Comparison of ENCODE assay signal across 13 cellular contexts in the genomic region with DNA sequence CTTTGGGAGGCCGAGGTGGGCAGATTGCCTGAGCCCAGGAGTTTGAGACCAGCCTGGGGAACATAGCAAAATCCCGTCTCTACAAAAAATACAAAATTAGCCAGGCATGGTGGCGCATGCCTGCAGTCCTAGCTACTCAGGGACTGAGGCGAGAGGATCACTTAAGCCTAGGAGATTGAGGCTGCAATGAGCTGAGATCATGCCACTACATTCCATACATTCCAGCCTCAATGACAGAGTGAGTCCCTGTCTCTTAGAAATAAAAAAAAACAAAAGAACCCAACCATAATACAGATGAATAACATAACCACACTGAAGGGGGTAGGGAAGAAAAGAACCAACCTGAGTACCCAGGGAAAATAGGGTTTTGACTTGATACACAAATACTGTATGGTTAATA. TPM values are rescaled to one million over a fixed set of nuclear protein-coding genes. Genes with fewer than 3 reads are reported as not detected.
DNase-seq lines count a peak whose midpoint lies in the region; ATAC-seq and TF ChIP-seq lines count a peak whose summit lies in the region.
"Had no signal": no experiment of that assay in that cellular context is flagged by ENCODE, and none has a peak within 500 bp of the region (broad histone marks: within the 10 kb centered on the region; RNA-seq: fewer than 3 reads in every experiment).

No MANE protein-coding gene starts in this region.

- H3K27ac Mint-ChIP-seq in nephron: peak overlapping the region; percentile 10 to 92 (median 38)
- H3K27ac Mint-ChIP-seq in activated naive CD8-positive, alpha-beta T cell treated with anti-CD3 and anti-CD28 coated beads, Interleukin-2, amount 50 U/mL, for 24 hours: no peak overlapping the region
- H3K27ac Mint-ChIP-seq: naive thymus-derived CD8-positive, alpha-beta T cell had no signal

- H3K27me3 Mint-ChIP-seq in nephron (ENCODE audit: low read depth): peaks cover 12% of the 10 kb centered on the region
- H3K27me3 Mint-ChIP-seq in activated naive CD8-positive, alpha-beta T cell treated with anti-CD3 and anti-CD28 coated beads, Interleukin-2, amount 50 U/mL, for 24 hours: peaks cover 2% of the 10 kb centered on the region

- H3K9me3 ChIP-seq in MG63: 0 out of 2 replicates have a peak, but pooled peaks cover 3% of the 10 kb centered on the region
- no peaks in the 10 kb centered on the region for H3K9me3 ChIP-seq in ectodermal cell (ENCODE audit: control insufficient read depth, low read length)

- H3K4me1 Mint-ChIP-seq in nephron: peaks cover 23% of the 10 kb centered on the region
- H3K4me1 Mint-ChIP-seq in activated naive CD8-positive, alpha-beta T cell treated with anti-CD3 and anti-CD28 coated beads, Interleukin-2, amount 50 U/mL, for 24 hours: no peaks in the 10 kb centered on the region
- H3K4me1 Mint-ChIP-seq: naive thymus-derived CD8-positive, alpha-beta T cell had no signal

- WGBS in ectodermal cell, 2 experiments: 45 to 60% methylated on average over 4 of the region's 4 CpGs

- intact Hi-C loops in Right ventricle myocardium inferior (cut with DNase I): no loop called here

- ATAC-seq in activated naive CD8-positive, alpha-beta T cell treated with anti-CD3 and anti-CD28 coated beads, Interleukin-2, amount 50 U/mL, for 24 hours: no peak
- ATAC-seq in Right ventricle myocardium inferior: no peak
- ATAC-seq: HCT116; naive thymus-derived CD8-positive, alpha-beta T cell had no signal

- H3K4me3 Mint-ChIP-seq in nephron: no peak overlapping the region
- no peak overlapping the region for H3K4me3 Mint-ChIP-seq in activated naive CD8-positive, alpha-beta T cell treated with anti-CD3 and anti-CD28 coated beads, Interleukin-2, amount 50 U/mL, for 24 hours
- H3K4me3 Mint-ChIP-seq: naive thymus-derived CD8-positive, alpha-beta T cell had no signal

- TF ChIP-seq CTCF in nephron (IDR thresholded peaks at IDR 0.05; ENCODE audit: unreplicated experiment in 3 of 3): no peak

- H3K36me3 ChIP-seq in MG63: no peaks in the 10 kb centered on the region
- no peaks in the 10 kb centered on the region for H3K36me3 ChIP-seq in ectodermal cell (ENCODE audit: control insufficient read depth, insufficient read depth, low read length)

- DNase-seq in ELR (ENCODE audit: low read depth): peak; percentile 79
- peak; percentile 14 for DNase-seq in MG63
- DNase-seq in activated gamma-delta T cell treated with Interleukin-2 at 50 U/mL for 16 hours: no peak
- DNase-seq in activated naive CD8-positive, alpha-beta T cell treated with anti-CD3 and anti-CD28 coated beads, Interleukin-2, amount 50 U/mL, for 24 hours: no peak
- DNase-seq in cortex of kidney (lab: John Stamatoyannopoulos, UW): no peak
- no peak for DNase-seq in Right ventricle myocardium inferior (ENCODE audit: missing footprints)
- DNase-seq: Karpas-422; naive thymus-derived CD8-positive, alpha-beta T cell; NCI-H2081; T1000 had no signal

- H3K36me3 Mint-ChIP-seq in nephron (ENCODE audit: low read depth): no peaks in the 10 kb centered on the region
- H3K36me3 Mint-ChIP-seq in activated naive CD8-positive, alpha-beta T cell treated with anti-CD3 and anti-CD28 coated beads, Interleukin-2, amount 50 U/mL, for 24 hours (ENCODE audit: low read depth): no peaks in the 10 kb centered on the region
- H3K36me3 Mint-ChIP-seq: naive thymus-derived CD8-positive, alpha-beta T cell had no signal

- peaks cover 14% of the 10 kb centered on the region for H3K4me1 ChIP-seq in ectodermal cell (ENCODE audit: control insufficient read depth, insufficient read depth, low read length)

- no peak overlapping the region for H3K4me3 ChIP-seq in MG63
- no peak overlapping the region for H3K4me3 ChIP-seq in ectodermal cell (ENCODE audit: insufficient read depth, low read depth, low read length)

- no peaks in the 10 kb centered on the region for H3K9me3 Mint-ChIP-seq in nephron
- H3K9me3 Mint-ChIP-seq in activated naive CD8-positive, alpha-beta T cell treated with anti-CD3 and anti-CD28 coated beads, Interleukin-2, amount 50 U/mL, for 24 hours: no peaks in the 10 kb centered on the region
- H3K9me3 Mint-ChIP-seq: naive thymus-derived CD8-positive, alpha-beta T cell had no signal

- H3K27me3 ChIP-seq in MG63 (no peaks in the 10 kb centered on the region), ectodermal cell (ENCODE audit: control insufficient read depth, insufficient read depth, low read length, poor library complexity, severe bottlenecking) (no peaks in the 10 kb centered on the region)

- H3K27ac ChIP-seq in ectodermal cell (ENCODE audit: insufficient read depth, low read depth, low read length, poor library complexity, severe bottlenecking): peak overlapping the region; percentile 0

RNA-seq across cellular contexts. Expression of gene CGNL1, which starts 19.7 kb away (rescaled TPM):
- total RNA-seq in MG63 (2014; rRNA removed; shearing (Covaris generic); ENCODE audit: low replicate concordance): 0.03 TPM in 1 of 2 replicates, not detected in the other
- polyA plus RNA-seq in ectodermal cell (2013, experiment 1 of 4): 5.1 TPM
- 4.5 TPM for polyA plus RNA-seq in ectodermal cell (2013, experiment 2 of 4)
- 3.6 TPM for polyA plus RNA-seq in ectodermal cell (2013, experiment 3 of 4)
- polyA plus RNA-seq in ectodermal cell (2013, experiment 4 of 4): 4.1 TPM
- total RNA-seq in Right ventricle myocardium inferior: 10.0 TPM
- total RNA-seq: naive thymus-derived CD8-positive, alpha-beta T cell had no signal
- polyA plus RNA-seq: naive thymus-derived CD8-positive, alpha-beta T cell had no signal

Comparison
In these comparisons a context has a peak if more than half of its experiments do, and no peak if none do; other contexts are left out.
1. DNase-seq: peak in ELR (single experiment) and MG63 (single experiment); none in activated gamma-delta T cell treated with Interleukin-2 at 50 U/mL for 16 hours (single experiment), activated naive CD8-positive, alpha-beta T cell treated with anti-CD3 and anti-CD28 coated beads, Interleukin-2, amount 50 U/mL, for 24 hours (single experiment), cortex of kidney (single experiment) and Right ventricle myocardium inferior (single experiment).
2. RNA of gene CGNL1, which starts 19.7 kb away (total RNA-seq): 10.0 TPM in Right ventricle myocardium inferior (single experiment); 0.03 TPM in MG63; every median in the first group is over 10 times any median in the second.